Comparison of ENCODE assay signal across 9 cellular contexts in the genomic region with DNA sequence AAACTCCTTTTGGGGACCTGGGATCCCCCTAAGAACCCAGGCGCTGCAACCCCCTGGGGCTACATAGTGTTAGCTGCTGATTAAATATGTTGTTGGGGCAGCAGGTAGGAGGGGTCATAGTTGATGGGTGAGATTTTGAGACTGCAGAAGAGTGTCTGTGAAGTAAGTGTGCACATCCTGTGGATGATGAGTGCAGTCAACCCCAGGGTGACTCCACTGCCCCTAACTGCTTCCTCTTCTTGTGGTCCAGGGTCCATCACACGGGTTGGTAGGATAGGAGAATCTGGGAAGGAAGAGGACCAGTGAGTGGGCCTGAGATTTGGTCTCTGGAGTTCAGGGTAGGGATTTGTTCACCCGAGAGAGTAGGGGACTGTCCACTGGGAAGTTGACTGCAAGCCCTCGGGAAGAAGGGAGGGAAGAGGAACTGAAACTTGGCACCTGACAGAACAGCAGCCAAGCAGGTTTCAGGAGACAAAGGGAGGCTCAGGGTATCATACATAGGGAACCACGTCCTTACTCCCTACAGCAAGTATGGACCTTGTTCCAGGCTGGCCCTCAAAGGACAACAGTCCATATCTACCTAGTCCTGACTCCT. TPM values are rescaled to one million over a fixed set of nuclear protein-coding genes. Genes with fewer than 3 reads are reported as not detected.
DNase-seq lines count a peak whose midpoint lies in the region; ATAC-seq and TF ChIP-seq lines count a peak whose summit lies in the region.
"Had no signal": no experiment of that assay in that cellular context is flagged by ENCODE, and none has a peak within 500 bp of the region (broad histone marks: within the 10 kb centered on the region; RNA-seq: fewer than 3 reads in every experiment).

No MANE protein-coding gene starts in this region.

- 0 out of 2 replicates have a peak overlapping the region, but pooled peaks have one; percentile 89 for H2AFZ ChIP-seq in Loucy (ENCODE audit: low read length)

- no peaks in the 10 kb centered on the region for H3K27me3 Mint-ChIP-seq in CD4-positive, alpha-beta T cell
- no peaks in the 10 kb centered on the region for H3K27me3 Mint-ChIP-seq in osteocyte (ENCODE audit: unreplicated experiment)

- H3K27ac ChIP-seq in CD4-positive, alpha-beta T cell (ENCODE audit: low read depth, low read length), result no peak overlapping the region
- peak overlapping the region in 2 of 59 donors; percentile 28 to 33 for H3K27ac ChIP-seq in dorsolateral prefrontal cortex

- peak overlapping the region; percentile 78 for H3K9ac ChIP-seq in Loucy (ENCODE audit: low read depth, low read length, poor library complexity, severe bottlenecking)

- peaks cover 30% of the 10 kb centered on the region for H3K79me2 ChIP-seq in Loucy (ENCODE audit: insufficient read depth, low read length)

- no peaks in the 10 kb centered on the region for H3K27me3 ChIP-seq in CD4-positive, alpha-beta T cell (ENCODE audit: control insufficient read depth, insufficient read depth, low read length)
- no peaks in the 10 kb centered on the region for H3K27me3 ChIP-seq in Loucy (ENCODE audit: insufficient read depth, low read length, poor library complexity, severe bottlenecking)
- peaks cover 0 to 69% (median 13%) of the 10 kb centered on the region in 45 donors for H3K27me3 ChIP-seq in dorsolateral prefrontal cortex

- peaks cover 41% of the 10 kb centered on the region for H3K4me1 Mint-ChIP-seq in CD4-positive, alpha-beta T cell (ENCODE audit: low read depth)
- peaks cover 20% of the 10 kb centered on the region for H3K4me1 Mint-ChIP-seq in osteocyte (ENCODE audit: unreplicated experiment)

- ATAC-seq in CD4-positive, alpha-beta T cell (ENCODE audit: poor library complexity), result no peak
- ATAC-seq in GM18868 (IDR thresholded peaks at IDR 0.05; ENCODE audit: unreplicated experiment), result no peak
- ATAC-seq in GM18520 (IDR thresholded peaks at IDR 0.05; ENCODE audit: unreplicated experiment), result no peak

- no peaks in the 10 kb centered on the region for H3K9me2 ChIP-seq in Loucy (replicated peaks; ENCODE audit: low read depth, low read length)

- H3K4me3 Mint-ChIP-seq in CD4-positive, alpha-beta T cell, result peak overlapping the region; percentile 87
- H3K4me3 Mint-ChIP-seq in osteocyte (ENCODE audit: unreplicated experiment), result peak overlapping the region; percentile 88

- no peaks in the 10 kb centered on the region for H3K9me3 Mint-ChIP-seq in CD4-positive, alpha-beta T cell
- H3K9me3 Mint-ChIP-seq in osteocyte (ENCODE audit: unreplicated experiment), result no peaks in the 10 kb centered on the region

- H3F3A ChIP-seq in Loucy (ENCODE audit: low read depth), result no peaks in the 10 kb centered on the region

- H3K27ac Mint-ChIP-seq in CD4-positive, alpha-beta T cell, result peak overlapping the region; percentile 42
- peak overlapping the region; percentile 18 for H3K27ac Mint-ChIP-seq in osteocyte (ENCODE audit: unreplicated experiment)

- H3K4me3 ChIP-seq in Loucy (ENCODE audit: low read length, poor library complexity, severe bottlenecking), result peak overlapping the region; percentile 82
- peak overlapping the region in 40 of 59 donors; percentile 33 to 68 (median 56) for H3K4me3 ChIP-seq in dorsolateral prefrontal cortex

- TF ChIP-seq CTCF in CD4-positive, alpha-beta T cell (IDR thresholded peaks at IDR 0.05), result no peak
- TF ChIP-seq CTCF in Loucy (conservative IDR thresholded peaks at IDR 0.05; ENCODE audit: low read length), result no peak
- TF ChIP-seq CTCF in dorsolateral prefrontal cortex (IDR thresholded peaks at IDR 0.05 in 54 of 56, conservative IDR thresholded peaks at IDR 0.05 in 2 of 56; ENCODE audit: low read depth in 1 of 56, partially characterized antibody in 56 of 56), result no peak
- no peak for TF ChIP-seq CTCF in osteocyte (IDR thresholded peaks at IDR 0.05)

- H3K36me3 Mint-ChIP-seq in CD4-positive, alpha-beta T cell (ENCODE audit: low read depth), result no peaks in the 10 kb centered on the region
- no peaks in the 10 kb centered on the region for H3K36me3 Mint-ChIP-seq in osteocyte (ENCODE audit: unreplicated experiment)

- no peaks in the 10 kb centered on the region for H3K9me3 ChIP-seq in CD4-positive, alpha-beta T cell (ENCODE audit: control insufficient read depth, low read length)
- no peaks in the 10 kb centered on the region for H3K9me3 ChIP-seq in Loucy (ENCODE audit: insufficient read depth, low read depth, low read length)

- intact Hi-C loops in CD4-positive, alpha-beta T cell (cut with DNase I, micrococcal nuclease), result loop anchor here (5.0 kb wide), 4 partner anchors 99 to 724 kb away; no protein-coding TSS in a partner anchor
- intact Hi-C loops in dorsolateral prefrontal cortex (cut with DNase I), result no loop called here

- POLR2A ChIA-PET in CD4-positive, alpha-beta T cell (lab: Charles Lee), result interaction anchor here (1.4 kb wide), 1 partner anchor 10 kb away, joined by 3 read pairs; no protein-coding TSS in a partner anchor

- no peak for DNase-seq in CD4-positive, alpha-beta T cell
- DNase-seq in dorsolateral prefrontal cortex (no peak), osteocyte (ENCODE audit: extremely low spot score, unreplicated experiment) (no peak), DMS153 (lab: John Stamatoyannopoulos, UW) (no peak), H4 (ENCODE audit: low spot score) (no peak)
- DNase-seq: SHP77 had no signal

- no peaks in the 10 kb centered on the region for H3K36me3 ChIP-seq in Loucy (ENCODE audit: insufficient read depth, low read length)

- peaks cover 7% of the 10 kb centered on the region for H4K20me1 ChIP-seq in Loucy (ENCODE audit: insufficient read depth, low read length, poor library complexity, severe bottlenecking)

- H3K4me1 ChIP-seq in Loucy (ENCODE audit: insufficient read depth, low read length, poor library complexity, severe bottlenecking), result peaks cover 35% of the 10 kb centered on the region

- H3K4me2 ChIP-seq in Loucy (ENCODE audit: low read depth, low read length, poor library complexity, severe bottlenecking), result peak overlapping the region; percentile 73

- CTCF ChIA-PET in CD4-positive, alpha-beta T cell (lab: Charles Lee), result interaction anchor here (0.6 to 1.7 kb wide), 3 partner anchors 18 to 212 kb away, joined by 3 to 6 read pairs (median 4); no protein-coding TSS in a partner anchor

RNA-seq across cellular contexts. Expression of a gene that starts 8.5 kb away (rescaled TPM):
- total RNA-seq in CD4-positive, alpha-beta T cell, result 1 to 10 TPM; 6.6 to 9.0 TPM
- 10 to 100 TPM; 14.3 to 83.4 (median 53.5) TPM for total RNA-seq in dorsolateral prefrontal cortex
- 9.7 and 12.5 TPM in 2 replicates for total RNA-seq in osteocyte
- total RNA-seq in H4 (2014; rRNA removed; shearing (Covaris generic)), result 2.8 and 6.5 TPM in 2 replicates

RNA-seq across cellular contexts. Expression of a gene that starts 30.0 kb away (rescaled TPM):
- not detected for total RNA-seq in CD4-positive, alpha-beta T cell
- total RNA-seq in dorsolateral prefrontal cortex (10 to 100 TPM in 12 of 120 experiments, 1 to 10 TPM in 107, under 1 TPM in 1; 0.74 to 14.8 (median 6.0) TPM), osteocyte (not detected in 2 replicates)
- not detected in 2 replicates for total RNA-seq in H4 (2014; rRNA removed; shearing (Covaris generic))

Comparison
In these comparisons a context has a peak if more than half of its experiments do, and no peak if none do; other contexts are left out.
1. intact Hi-C loops: an anchor here in CD4-positive, alpha-beta T cell (5.0 kb wide); none called in dorsolateral prefrontal cortex.